20 cellular contexts compared by ENCODE assay signal in genomic region chr10:60375293-60376004, GRCh38.
"Had no signal": no experiment of that assay in that cellular context is flagged by ENCODE, and none has a peak within 500 bp of the region (broad histone marks: within the 10 kb centered on the region; RNA-seq: fewer than 3 reads in every experiment).

No MANE protein-coding gene starts in this region.

- H3K4me3 ChIP-seq: hepatocyte, lung, prostate gland, right lobe of liver, testis, tibial nerve, upper lobe of right lung had no signal

- H3K36me3 Mint-ChIP-seq: naive B cell; stimulated activated effector memory CD8-positive, alpha-beta T cell treated with anti-CD3 and anti-CD28 coated beads, Interleukin-12 subunit alpha, Interleukin-12 subunit beta, amount 100 ng/mL, for 72 hours had no signal

- ATAC-seq: left colon; left ventricle myocardium superior; right lobe of liver; stimulated activated effector memory CD8-positive, alpha-beta T cell treated with anti-CD3 and anti-CD28 coated beads, Interleukin-12 subunit alpha, Interleukin-12 subunit beta, amount 100 ng/mL, for 72 hours; stimulated activated naive CD8-positive, alpha-beta T cell treated with anti-CD3 and anti-CD28 coated beads, Interleukin-15, Interleukin-2, amounts not matched to agents 100 U/mL and 50 U/mL, for 24 hours; upper lobe of right lung had no signal

- H3K4me2 ChIP-seq: hepatocyte had no signal

- DNase-seq: foreskin melanocyte; head of caudate nucleus; left colon; left ventricle myocardium superior; mesenchymal stem cell; naive B cell; nephron progenitor cell; right lobe of liver; stimulated activated CD4-positive, alpha-beta T cell treated with anti-CD3 and anti-CD28 coated beads, Interleukin-4, amount 100 ng/mL, for 1 hour; stimulated activated CD8-positive, alpha-beta memory T cell treated with anti-CD3 and anti-CD28 coated beads, Interleukin-4, amount 100 ng/mL, for 48 hours; stimulated activated naive CD8-positive, alpha-beta T cell treated with anti-CD3 and anti-CD28 coated beads, Interleukin-15, Interleukin-2, amounts not matched to agents 100 U/mL and 50 U/mL, for 24 hours; testis; upper lobe of right lung had no signal

- H3K27ac ChIP-seq: hepatocyte, parathyroid adenoma, prostate gland, right lobe of liver, testis, upper lobe of right lung had no signal

- H3K27me3 ChIP-seq: hepatocyte, right lobe of liver, testis, tibial nerve, upper lobe of right lung had no signal

- H3K4me1 ChIP-seq: parathyroid adenoma, prostate gland, right lobe of liver, testis, upper lobe of right lung had no signal

- H2AFZ ChIP-seq: hepatocyte, parathyroid adenoma had no signal

- H3K79me2 ChIP-seq: hepatocyte, parathyroid adenoma had no signal

- H3K27ac Mint-ChIP-seq: dendritic cell treated with granulocyte-macrophage colony-stimulating factor and Interleukin-4, amounts not matched to agents 40 ng/mL and 50 ng/mL, for 4 days; naive B cell; nephron progenitor cell; stimulated activated effector memory CD8-positive, alpha-beta T cell treated with anti-CD3 and anti-CD28 coated beads, Interleukin-12 subunit alpha, Interleukin-12 subunit beta, amount 100 ng/mL, for 72 hours had no signal

- H3K4me3 Mint-ChIP-seq: dendritic cell treated with granulocyte-macrophage colony-stimulating factor and Interleukin-4, amounts not matched to agents 40 ng/mL and 50 ng/mL, for 4 days; naive B cell; nephron progenitor cell; stimulated activated effector memory CD8-positive, alpha-beta T cell treated with anti-CD3 and anti-CD28 coated beads, Interleukin-12 subunit alpha, Interleukin-12 subunit beta, amount 100 ng/mL, for 72 hours had no signal

- H3K4me1 Mint-ChIP-seq: nephron progenitor cell; stimulated activated effector memory CD8-positive, alpha-beta T cell treated with anti-CD3 and anti-CD28 coated beads, Interleukin-12 subunit alpha, Interleukin-12 subunit beta, amount 100 ng/mL, for 72 hours had no signal

- H3K9me3 ChIP-seq: prostate gland, right lobe of liver, testis, upper lobe of right lung had no signal

- H3K9me3 Mint-ChIP-seq: dendritic cell treated with granulocyte-macrophage colony-stimulating factor and Interleukin-4, amounts not matched to agents 40 ng/mL and 50 ng/mL, for 4 days; naive B cell; nephron progenitor cell; stimulated activated effector memory CD8-positive, alpha-beta T cell treated with anti-CD3 and anti-CD28 coated beads, Interleukin-12 subunit alpha, Interleukin-12 subunit beta, amount 100 ng/mL, for 72 hours had no signal

- H3K9ac ChIP-seq: parathyroid adenoma had no signal

- H3K27me3 Mint-ChIP-seq: dendritic cell treated with granulocyte-macrophage colony-stimulating factor and Interleukin-4, amounts not matched to agents 40 ng/mL and 50 ng/mL, for 4 days; naive B cell had no signal

- H3K36me3 ChIP-seq: prostate gland, right lobe of liver, tibial nerve, upper lobe of right lung had no signal
